In genomic region chr9:127612993-127613954, GRCh38 we compare ENCODE assay signal across 9 cellular contexts. TPM values are rescaled to one million over a fixed set of nuclear protein-coding genes. Genes with fewer than 3 reads are reported as not detected.
DNase-seq lines count a peak whose midpoint lies in the region; ATAC-seq, FAIRE-seq and TF ChIP-seq lines count a peak whose summit lies in the region.
"Had no signal": no experiment of that assay in that cellular context is flagged by ENCODE, and none has a peak within 500 bp of the region (broad histone marks: within the 10 kb centered on the region; RNA-seq: fewer than 3 reads in every experiment).

No MANE protein-coding gene starts in this region.

- H3K36me3 ChIP-seq in K562 (ENCODE audit: control insufficient read depth, insufficient read depth, low read length) (no peaks in the 10 kb centered on the region), iPS-15b (ENCODE audit: control insufficient read depth, insufficient read depth, low read length) (peaks cover 3% of the 10 kb centered on the region)

- TF ChIP-seq CTCF in AG04449 (IDR thresholded peaks at IDR 0.05; ENCODE audit: insufficient read depth, low read length, missing control alignments) (no peak), HL-60 (IDR thresholded peaks at IDR 0.05; ENCODE audit: insufficient read depth, low read length) (no peak), K562 (IDR thresholded peaks at IDR 0.05 in 2 of 3, conservative IDR thresholded peaks at IDR 0.05 in 1 of 3; ENCODE audit: insufficient read depth in 2 of 3, low read depth in 1 of 3, low read length in 3 of 3) (no peak)

- H3K79me2 ChIP-seq in K562 (ENCODE audit: control insufficient read depth, insufficient read depth, low read length): peaks cover 12% of the 10 kb centered on the region

- no peaks in the 10 kb centered on the region for H3K9me3 ChIP-seq in K562 (replicated peaks; ENCODE audit: control insufficient read depth, insufficient read depth, low read depth, low read length)
- no peaks in the 10 kb centered on the region for H3K9me3 ChIP-seq in iPS-15b (ENCODE audit: control insufficient read depth, insufficient read depth, low read length)

- intact Hi-C loops in K562 (cut with micrococcal nuclease): no loop called here
- intact Hi-C loops in sciatic nerve (cut with DNase I): no loop called here

- WGBS in K562 (ENCODE audit: insufficient coverage, low coverage, missing lambda C conversion rate): 12% methylated on average over 39 of the region's 44 CpGs

- peaks cover 4% of the 10 kb centered on the region for H3K27me3 ChIP-seq in HL-60 (ENCODE audit: insufficient read depth, poor library complexity, severe bottlenecking)
- H3K27me3 ChIP-seq in K562 (ENCODE audit: control insufficient read depth in 2 of 2, insufficient read depth in 2 of 2, low read length in 2 of 2): no peaks in the 10 kb centered on the region
- peaks cover 43% of the 10 kb centered on the region for H3K27me3 ChIP-seq in iPS-15b (ENCODE audit: control insufficient read depth, insufficient read depth, low read length)

- FAIRE-seq in K562 (lab: Jason Lieb, UNC): peak; percentile 19
- FAIRE-seq: GM18507 had no signal

- peak overlapping the region; percentile 72 for H2AFZ ChIP-seq in K562 (ENCODE audit: low read depth, low read length)

- no peaks in the 10 kb centered on the region for H3K9me1 ChIP-seq in K562 (ENCODE audit: control insufficient read depth, insufficient read depth, low read length)

- no peak for TF ChIP-seq POLR2A in K562 (conservative IDR thresholded peaks at IDR 0.05)

- DNase-seq in AG04449 (ENCODE audit: low read depth, low spot score) (no peak), HL-60 (ENCODE audit: low read depth in 1 of 2, low spot score in 1 of 2) (no peak), T-helper 2 cell (peak; percentile 10 to 41 (median 24)), K562 (ENCODE audit: extremely low read depth in 1 of 4, low spot score in 3 of 4) (peak; percentile 55 to 72 (median 70)), sciatic nerve (ENCODE audit: low spot score) (peak; percentile 86), NCI-H1930 (lab: John Stamatoyannopoulos, UW) (no peak)

- BruUV-seq in K562 (replicated peaks; lab: Mats Ljungman, UMichigan): TSS peak; percentile 44

- no peaks in the 10 kb centered on the region for H4K20me1 ChIP-seq in K562 (replicated peaks; ENCODE audit: control insufficient read depth, insufficient read depth, low read length)

- CTCF ChIA-PET in AG04449 (lab: Yijun Ruan, JAX): interaction anchor here (0.9 to 22.1 kb wide), 6 partner anchors 28 to 308 kb away, joined by 3 to 175 read pairs (median 5); partner anchors contain the start of genes CDK9, PTRH1, TOR2A and TTC16
- CTCF ChIA-PET in K562 (lab: Yijun Ruan, JAX; ENCODE audit: low intra/inter-chr PET ratio): interaction anchor here (0.6 kb wide), 1 partner anchor 14 kb away, joined by 3 read pairs; no protein-coding TSS in a partner anchor

- TF ChIP-seq EP300 in K562 (IDR thresholded peaks at IDR 0.05; ENCODE audit: low read length): no peak

- H3K4me1 ChIP-seq in K562 (replicated peaks in 1 of 2; ENCODE audit: control insufficient read depth in 2 of 2, insufficient read depth in 2 of 2, low read length in 2 of 2) (peaks cover 12 to 28% of the 10 kb centered on the region in 2 experiments; a peak in 4 of 5 replicates), iPS-15b (ENCODE audit: control insufficient read depth, insufficient read depth, low read length) (peaks cover 2% of the 10 kb centered on the region)

- H3K27ac ChIP-seq in HL-60 (replicated peaks): no peak overlapping the region
- peak overlapping the region; percentile 18; the same call in 2 of the 3 replicates for H3K27ac ChIP-seq in K562 (ENCODE audit: extremely low read depth, low read depth, low read length)

- H3K4me3 ChIP-seq in AG04449 (ENCODE audit: low read depth, low read length) (peak overlapping the region; percentile 79), HL-60 (replicated peaks; ENCODE audit: insufficient read depth, low read length) (peak overlapping the region; percentile 73), K562 (peak overlapping the region; percentile 76), iPS-15b (ENCODE audit: low read depth, low read length) (peak overlapping the region; percentile 83)

- in situ Hi-C loops in K562 (cut with MboI): no loop called here

- no peak for TF ChIP-seq RAD21 in K562 (CRISPR knock-in tag; conservative IDR thresholded peaks at IDR 0.05 in 1 of 2, IDR thresholded peaks at IDR 0.05 in 1 of 2)

- peak overlapping the region; percentile 26 to 92 for H3K9ac ChIP-seq in K562 (ENCODE audit: insufficient read depth in 1 of 2, low read depth in 2 of 2, low read length in 2 of 2)
- no peak overlapping the region for H3K9ac ChIP-seq in iPS-15b (ENCODE audit: low read depth, low read length)

- H3K4me2 ChIP-seq in K562 (ENCODE audit: insufficient read depth, low read length): peak overlapping the region; percentile 83

- POLR2A ChIA-PET in AG04449 (lab: Yijun Ruan, JAX) (interaction anchor here (0.7 to 1.7 kb wide), 5 partner anchors 11 to 179 kb away, joined by 3 read pairs; partner anchors contain the start of gene CFAP157), K562 (lab: Yijun Ruan, JAX) (interaction anchor here (0.6 to 1.4 kb wide), 6 partner anchors 10 to 142 kb away, joined by 3 to 4 read pairs (median 3); no protein-coding TSS in a partner anchor)

- peak; percentile 48 for ATAC-seq in K562
- ATAC-seq in sciatic nerve: peak; percentile 80
- no peak for ATAC-seq in GM21619 (IDR thresholded peaks at IDR 0.05; ENCODE audit: unreplicated experiment)

TF ChIP-seq in K562, 482 proteins besides CTCF, POLR2A, EP300 and RAD21 (continues in another document):
- TF ChIP-seq CXXC5 (CRISPR knock-in tag; IDR thresholded peaks at IDR 0.05) (peak; percentile 9; the same call in 1 of the 2 replicates), MTA3 (IDR thresholded peaks at IDR 0.05; ENCODE audit: borderline replicate concordance) (peak; percentile 58; the same call in 1 of the 2 replicates), KLF1 (tag; IDR thresholded peaks at IDR 0.05) (no peak; the same call in 1 of the 2 replicates), RCOR1 (IDR thresholded peaks at IDR 0.05; ENCODE audit: borderline replicate concordance in 1 of 2, low read depth in 2 of 2, low read length in 2 of 2) (peak in 1 of 2 experiments; percentile 48; a peak in 1 of 4 replicates), MAX (CRISPR knock-in tag; IDR thresholded peaks at IDR 0.05) (0 out of 2 replicates have a peak, but pooled peaks have one; percentile 20), HBP1 (CRISPR knock-in tag; IDR thresholded peaks at IDR 0.05) (no peak), CHAMP1 (IDR thresholded peaks at IDR 0.05) (no peak), ZNF263 (CRISPR knock-in tag; IDR thresholded peaks at IDR 0.05; ENCODE audit: borderline replicate concordance) (peak; percentile 72), ZNF121 (CRISPR knock-in tag; conservative IDR thresholded peaks at IDR 0.05) (peak; percentile 96)

RNA-seq across cellular contexts. Expression of gene STXBP1, which starts 1.2 kb away (rescaled TPM):
- 36.4 and 43.1 TPM in 2 replicates for total RNA-seq in K562 (2011; cell fraction: chromatin; rRNA removed; ENCODE audit: low replicate concordance)
- 15.3 and 19.2 TPM in 2 replicates for total RNA-seq in K562 (2011; cell fraction: nucleolus; rRNA removed)
- 30.8 and 40.9 TPM in 2 replicates for total RNA-seq in K562 (2011; cell fraction: nucleoplasm; rRNA removed)
- total RNA-seq in K562 (2014; rRNA removed) (9.7 and 14.7 TPM in 2 replicates), K562 (2014; rRNA removed; fragmentation: Illumina TruSeq; extraction: Trizol) (5.6 and 6.0 TPM in 2 replicates), K562 (2015; rRNA removed; fragmentation: Illumina TruSeq; extraction: Trizol) (4.4 and 4.6 TPM in 2 replicates), K562 (2021) (32.5 and 35.1 TPM in 2 replicates), sciatic nerve (113 TPM)
- polyA plus RNA-seq in K562 (2011; rRNA removed) (11.1 and 15.9 TPM in 2 replicates), K562 (2014; fragmentation: Illumina TruSeq; extraction: Trizol) (20.2 and 23.8 TPM in 2 replicates), K562 (2014; fragmentation: Nextera tagmentation; extraction: Ambion mirVana) (1 to 10 TPM; 6.2 to 8.1 TPM), K562 (2014; rRNA removed) (10.9 and 12.7 TPM in 2 replicates)
- 9.6 and 10.4 TPM in 2 replicates for polyA plus RNA-seq in K562 (2011; cell fraction: cytosol; rRNA removed)
- 19.9 and 22.9 TPM in 2 replicates for polyA plus RNA-seq in K562 (2011; cell fraction: nucleus; rRNA removed)
- 24.2 and 28.8 TPM in 2 replicates for polyA plus RNA-seq in K562 (2012)
- polyA minus RNA-seq in K562 (2011; rRNA and poly(A)+ RNA removed): 9.1 and 12.1 TPM in 2 replicates
- 15.6 and 23.9 TPM in 2 replicates for polyA minus RNA-seq in K562 (2011; cell fraction: cytosol; rRNA and poly(A)+ RNA removed)
- 7.0 and 13.6 TPM in 2 replicates for polyA minus RNA-seq in K562 (2011; cell fraction: nucleus; rRNA and poly(A)+ RNA removed)

Comparison
In these comparisons a context has a peak if more than half of its experiments do, and no peak if none do; other contexts are left out.
1. DNase-seq: peak in T-helper 2 cell (5 of 5), K562 (4 of 4) and sciatic nerve (single experiment); none in AG04449 (single experiment), HL-60 (0 of 2) and NCI-H1930 (0 of 2).
2. Peak in every context shown above with its lines, with median percentiles within 50 percentile points of each other: H3K4me3 ChIP-seq.